Comparison of ENCODE assay signal across 8 cellular contexts in the genomic region with DNA sequence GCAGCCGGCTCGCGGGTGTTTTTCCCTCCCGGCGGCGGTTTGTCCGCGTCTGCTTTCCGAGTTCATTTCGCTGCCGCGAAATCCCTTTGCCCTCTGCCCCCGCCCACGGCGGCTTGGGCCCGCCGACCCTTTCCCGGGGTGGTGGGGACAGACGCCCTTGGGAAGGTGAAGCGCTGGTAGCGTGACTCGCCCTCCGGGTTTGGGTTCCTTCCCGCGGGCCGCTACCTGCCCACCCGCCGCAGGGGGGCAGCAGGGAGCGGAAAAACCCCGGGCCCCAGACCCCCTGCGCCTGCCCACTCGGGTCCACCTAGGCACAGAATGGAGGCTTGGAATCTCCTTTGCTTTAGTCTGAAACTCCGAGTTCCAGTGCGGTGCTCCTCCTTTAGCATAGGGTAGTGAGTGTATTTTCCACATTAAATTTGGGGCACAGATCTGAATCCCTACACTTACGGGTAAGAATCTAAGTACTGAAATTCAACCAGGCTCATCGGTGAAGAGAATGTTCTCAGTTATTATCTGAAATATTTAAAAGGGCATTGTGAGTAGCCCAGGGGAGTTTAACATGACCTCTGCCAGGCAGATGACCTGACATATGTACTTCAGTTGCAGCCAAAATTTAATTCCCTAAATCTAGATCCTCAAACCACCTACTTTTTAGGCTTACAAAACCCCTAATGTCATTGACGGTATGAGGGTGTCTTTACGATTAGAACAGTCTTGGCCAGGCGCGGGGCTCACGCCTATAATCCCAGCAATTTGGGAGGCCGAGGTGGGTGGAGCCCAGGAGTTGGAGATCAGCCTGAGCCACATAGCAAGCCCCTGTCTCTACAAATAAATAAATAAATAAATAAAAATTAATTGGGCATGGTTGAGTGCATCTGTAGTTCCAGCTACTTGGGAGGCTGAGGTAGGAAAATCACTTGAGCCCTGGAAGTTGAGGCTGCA. TPM values are rescaled to one million over a fixed set of nuclear protein-coding genes. Genes with fewer than 3 reads are reported as not detected.
A peak's percentile ranks its signal among the peaks of the same experiment; 100 is the strongest.
DNase-seq lines count a peak whose midpoint lies in the region; TF ChIP-seq lines count a peak whose summit lies in the region.

No MANE protein-coding gene starts in this region.

- H3K9me3 ChIP-seq in iPS-18c (ENCODE audit: control insufficient read depth, insufficient read depth, low read length) (peaks cover 3% of the 10 kb centered on the region), spleen (no peaks in the 10 kb centered on the region)

- no peaks in the 10 kb centered on the region for H3K27me3 Mint-ChIP-seq in T-helper 1 cell treated with Interleukin-12 subunit alpha and Interleukin-12 subunit beta and Interleukin-4 antibody, amounts not matched to agents 30 μg/mL and 1 μg/mL, for 36 hours (ENCODE audit: low read depth)

- DNase-seq in GM06990 (ENCODE audit: extremely low read depth, insufficient read length) (peak; percentile 81), H7 (peak; percentile 92), LNCaP clone FGC (ENCODE audit: low read depth) (no peak), astrocyte of the cerebellum (ENCODE audit: low read depth) (no peak), spleen (peak; percentile 90), inferior parietal cortex (ENCODE audit: extremely low spot score) (no peak)

- no peak for TF ChIP-seq POLR2A in spleen (IDR thresholded peaks at IDR 0.05)

- H3K4me3 Mint-ChIP-seq in T-helper 1 cell treated with Interleukin-12 subunit alpha and Interleukin-12 subunit beta and Interleukin-4 antibody, amounts not matched to agents 30 μg/mL and 1 μg/mL, for 36 hours: peak overlapping the region; percentile 86

- peaks cover 32% of the 10 kb centered on the region for H3K36me3 Mint-ChIP-seq in T-helper 1 cell treated with Interleukin-12 subunit alpha and Interleukin-12 subunit beta and Interleukin-4 antibody, amounts not matched to agents 30 μg/mL and 1 μg/mL, for 36 hours (ENCODE audit: low read depth)

- H3K27me3 ChIP-seq in GM06990 (replicated peaks; ENCODE audit: control insufficient read depth, insufficient read depth, low read length) (no peaks in the 10 kb centered on the region), H7 (ENCODE audit: control insufficient read depth, insufficient read depth, low read length) (no peaks in the 10 kb centered on the region), spleen (replicated peaks in 1 of 7) (no peaks in the 10 kb centered on the region)

- intact Hi-C loops in spleen (cut with DNase I; ENCODE audit: low total_unique reads): loop anchor here (5.0 kb wide), 1 partner anchor 95 kb away; the partner anchor contains the start of genes MBTD1 and UTP18

- H3K4me1 ChIP-seq in spleen: peaks cover 0 to 34% (median 23%) of the 10 kb centered on the region in 6 donors

- peak overlapping the region; percentile 83 for H3K27ac Mint-ChIP-seq in T-helper 1 cell treated with Interleukin-12 subunit alpha and Interleukin-12 subunit beta and Interleukin-4 antibody, amounts not matched to agents 30 μg/mL and 1 μg/mL, for 36 hours

- H3K9me3 Mint-ChIP-seq in T-helper 1 cell treated with Interleukin-12 subunit alpha and Interleukin-12 subunit beta and Interleukin-4 antibody, amounts not matched to agents 30 μg/mL and 1 μg/mL, for 36 hours: no peaks in the 10 kb centered on the region

- peak overlapping the region; percentile 86 to 96 (median 93) for H3K27ac ChIP-seq in spleen

- H3K4me3 ChIP-seq in GM06990 (replicated peaks; ENCODE audit: low read depth, low read length) (peak overlapping the region; percentile 88), H7 (ENCODE audit: insufficient read depth, low read depth, low read length) (peak overlapping the region; percentile 97), LNCaP clone FGC (ENCODE audit: low read depth, low read length) (peak overlapping the region; percentile 88), astrocyte of the cerebellum (ENCODE audit: low read depth, low read length) (peak overlapping the region; percentile 77), iPS-18c (ENCODE audit: insufficient read depth, low read depth, low read length) (peak overlapping the region; percentile 96), spleen (peak overlapping the region; percentile 88 to 99 (median 96))

- peaks cover 23% of the 10 kb centered on the region for H3K4me1 Mint-ChIP-seq in T-helper 1 cell treated with Interleukin-12 subunit alpha and Interleukin-12 subunit beta and Interleukin-4 antibody, amounts not matched to agents 30 μg/mL and 1 μg/mL, for 36 hours (ENCODE audit: low read depth)

- 15 to 16% (median 15%) methylated on average over 40 to 42 of the region's 42 CpGs for WGBS in spleen, 5 donors

- in situ Hi-C loops in astrocyte of the cerebellum (cut with HindIII; ENCODE audit: low sequenced_read_pairs): no loop called here

- H3K36me3 ChIP-seq in GM06990 (ENCODE audit: control insufficient read depth, insufficient read depth, low read length): peaks cover 4% of the 10 kb centered on the region
- peaks cover 22% of the 10 kb centered on the region for H3K36me3 ChIP-seq in H7 (replicated peaks; ENCODE audit: control insufficient read depth, insufficient read depth, low read length)
- H3K36me3 ChIP-seq in spleen: peaks cover 2 to 56% (median 38%) of the 10 kb centered on the region in 6 donors

- TF ChIP-seq CTCF in GM06990 (IDR thresholded peaks at IDR 0.05; ENCODE audit: insufficient read depth, low read length, poor library complexity, severe bottlenecking): peak; percentile 91
- TF ChIP-seq CTCF in LNCaP clone FGC (IDR thresholded peaks at IDR 0.05; ENCODE audit: control insufficient read depth, extremely low read depth, insufficient read depth): peak; percentile 76
- peak; percentile 68 for TF ChIP-seq CTCF in astrocyte of the cerebellum (IDR thresholded peaks at IDR 0.05; ENCODE audit: low read depth, low read length, missing control alignments)
- TF ChIP-seq CTCF in spleen (IDR thresholded peaks at IDR 0.05 in 8 of 11, conservative IDR thresholded peaks at IDR 0.05 in 3 of 11): peak; percentile 41 to 90 (median 79)

RNA-seq across cellular contexts. Expression of gene NME2, which starts 1.0 kb away (rescaled TPM):
- total RNA-seq in H7 (2014; rRNA removed; shearing (Covaris generic)): 605 and 649 TPM in 2 replicates
- 100 to 1,000 TPM; 209 to 316 (median 272) TPM for total RNA-seq in spleen
- 100 to 1,000 TPM; 672 to 746 (median 729) TPM for polyA plus RNA-seq in spleen

RNA-seq across cellular contexts. Expression of gene NME1, which starts 13.9 kb away (rescaled TPM):
- 168 and 211 TPM in 2 replicates for total RNA-seq in H7 (2014; rRNA removed; shearing (Covaris generic))
- 10 to 100 TPM; 21.2 to 66.0 (median 32.7) TPM for total RNA-seq in spleen
- 100 to 1,000 TPM in 2 of 3 donors, 10 to 100 TPM in 1; 68.4 to 142 (median 103) TPM for polyA plus RNA-seq in spleen

RNA-seq across cellular contexts. Expression of gene SPAG9, which starts 46.6 kb away (rescaled TPM):
- 29.8 and 42.0 TPM in 2 replicates for total RNA-seq in H7 (2014; rRNA removed; shearing (Covaris generic))
- 10 to 100 TPM; 69.7 to 94.6 (median 87.1) TPM for total RNA-seq in spleen
- polyA plus RNA-seq in spleen: 10 to 100 TPM; 10.7 to 12.9 (median 11.2) TPM

Comparison
In these comparisons a context has a peak if more than half of its experiments do, and no peak if none do; other contexts are left out.
1. DNase-seq: peak in GM06990 (single experiment), H7 (single experiment) and spleen (single experiment); none in LNCaP clone FGC (single experiment), astrocyte of the cerebellum (single experiment) and inferior parietal cortex (single experiment).
2. Peak in every context shown above with its lines, with median percentiles within 50 percentile points of each other: H3K4me3 ChIP-seq and CTCF ChIP-seq.